Comparison of ENCODE assay signal across 21 cellular contexts in genomic region chr11:16781821-16782220, GRCh38.
"Had no signal": no experiment of that assay in that cellular context is flagged by ENCODE, and none has a peak within 500 bp of the region (broad histone marks: within the 10 kb centered on the region; RNA-seq: fewer than 3 reads in every experiment).

No MANE protein-coding gene starts in this region.

- H3K9me3 Mint-ChIP-seq: activated CD4-positive, alpha-beta T cell treated with anti-CD3 and anti-CD28 coated beads, Interleukin-2, amount 10 ng/mL, durations not matched to agents 7 days and 5 days; activated T-cell treated with anti-CD3 and anti-CD28 coated beads, Interleukin-2, amount 50 U/mL, for 24 hours; activated T-helper 2 cell treated with anti-CD3 and anti-CD28 coated beads, Interferon-gamma antibody, Interleukin-2, Interleukin-4, amounts not matched to agents 10 μg/mL and 5 μg/mL and 100 μg/mL, durations not matched to agents 14 hours and 24 hours and 36 hours; naive thymus-derived CD4-positive, alpha-beta T cell; T-cell; T-helper 2 cell treated with Interferon-gamma antibody and Interleukin-4, amounts not matched to agents 5 μg/mL and 100 μg/mL, for 36 hours had no signal

- H3K27me3 ChIP-seq: heart left ventricle, right atrium auricular region had no signal

- ATAC-seq: heart left ventricle; left colon; naive thymus-derived CD4-positive, alpha-beta T cell; psoas muscle; stimulated activated naive CD8-positive, alpha-beta T cell treated with anti-CD3 and anti-CD28 coated beads, Interleukin-15, Interleukin-2, amounts not matched to agents 100 U/mL and 50 U/mL, for 24 hours; T-cell had no signal

- DNase-seq: activated CD4-positive, alpha-beta T cell treated with anti-CD3 and anti-CD28 coated beads, Interleukin-2, amount 10 ng/mL, durations not matched to agents 7 days and 5 days; activated CD4-positive, CD25-positive, alpha-beta regulatory T cell treated with anti-CD3 and anti-CD28 coated beads, Interleukin-2, amount 50 U/mL, for 72 hours; activated CD8-positive, alpha-beta memory T cell treated with anti-CD3 and anti-CD28 coated beads for 24 hours; activated CD8-positive, alpha-beta memory T cell treated with anti-CD3 and anti-CD28 coated beads, Interleukin-2, amount 50 U/mL, for 4 hours; activated naive CD4-positive, alpha-beta T cell; activated T-cell treated with anti-CD3 and anti-CD28 coated beads, Interleukin-2, amount 50 U/mL, for 24 hours; cortex of kidney; heart left ventricle; left colon; lower lobe of right lung; naive thymus-derived CD4-positive, alpha-beta T cell; psoas muscle; stimulated activated CD4-positive, alpha-beta T cell treated with anti-CD3 and anti-CD28 coated beads, Interleukin-12 subunit alpha, Interleukin-12 subunit beta, amount 100 ng/mL, for 4 hours; stimulated activated CD4-positive, alpha-beta T cell treated with anti-CD3 and anti-CD28 coated beads, Interleukin-4, amount 100 ng/mL, for 4 hours; stimulated activated naive CD8-positive, alpha-beta T cell treated with anti-CD3 and anti-CD28 coated beads, Interleukin-15, Interleukin-2, amounts not matched to agents 100 U/mL and 50 U/mL, for 24 hours; T-cell had no signal

- H3K27ac Mint-ChIP-seq: activated CD4-positive, alpha-beta T cell treated with anti-CD3 and anti-CD28 coated beads, Interleukin-2, amount 10 ng/mL, durations not matched to agents 7 days and 5 days; activated naive CD8-positive, alpha-beta T cell; activated T-cell treated with anti-CD3 and anti-CD28 coated beads, Interleukin-2, amount 50 U/mL, for 24 hours; activated T-helper 2 cell treated with anti-CD3 and anti-CD28 coated beads, Interferon-gamma antibody, Interleukin-2, Interleukin-4, amounts not matched to agents 10 μg/mL and 5 μg/mL and 100 μg/mL, durations not matched to agents 14 hours and 24 hours and 36 hours; naive thymus-derived CD4-positive, alpha-beta T cell; T-cell; T-helper 2 cell treated with Interferon-gamma antibody and Interleukin-4, amounts not matched to agents 5 μg/mL and 100 μg/mL, for 36 hours had no signal

- H3K36me3 ChIP-seq: right atrium auricular region had no signal

- H3K27ac ChIP-seq: heart left ventricle, lower lobe of right lung, psoas muscle, right atrium auricular region had no signal

- H3K27me3 Mint-ChIP-seq: activated CD4-positive, alpha-beta T cell treated with anti-CD3 and anti-CD28 coated beads, Interleukin-2, amount 10 ng/mL, durations not matched to agents 7 days and 5 days; activated naive CD8-positive, alpha-beta T cell; activated T-cell treated with anti-CD3 and anti-CD28 coated beads, Interleukin-2, amount 50 U/mL, for 24 hours; naive thymus-derived CD4-positive, alpha-beta T cell; T-cell had no signal

- H3K4me3 Mint-ChIP-seq: activated CD4-positive, alpha-beta T cell treated with anti-CD3 and anti-CD28 coated beads, Interleukin-2, amount 10 ng/mL, durations not matched to agents 7 days and 5 days; activated naive CD8-positive, alpha-beta T cell; activated T-cell treated with anti-CD3 and anti-CD28 coated beads, Interleukin-2, amount 50 U/mL, for 24 hours; naive thymus-derived CD4-positive, alpha-beta T cell; T-cell; T-helper 2 cell treated with Interferon-gamma antibody and Interleukin-4, amounts not matched to agents 5 μg/mL and 100 μg/mL, for 36 hours had no signal

- FAIRE-seq: keratinocyte had no signal

- H3K36me3 Mint-ChIP-seq: activated naive CD8-positive, alpha-beta T cell; naive thymus-derived CD4-positive, alpha-beta T cell had no signal

- H3K9me3 ChIP-seq: heart left ventricle, lower lobe of right lung, psoas muscle, right atrium auricular region had no signal

- H3K4me3 ChIP-seq: heart left ventricle, lower lobe of right lung, psoas muscle, right atrium auricular region had no signal
